ENCODE assay signal across 8 cellular contexts in the genomic region with DNA sequence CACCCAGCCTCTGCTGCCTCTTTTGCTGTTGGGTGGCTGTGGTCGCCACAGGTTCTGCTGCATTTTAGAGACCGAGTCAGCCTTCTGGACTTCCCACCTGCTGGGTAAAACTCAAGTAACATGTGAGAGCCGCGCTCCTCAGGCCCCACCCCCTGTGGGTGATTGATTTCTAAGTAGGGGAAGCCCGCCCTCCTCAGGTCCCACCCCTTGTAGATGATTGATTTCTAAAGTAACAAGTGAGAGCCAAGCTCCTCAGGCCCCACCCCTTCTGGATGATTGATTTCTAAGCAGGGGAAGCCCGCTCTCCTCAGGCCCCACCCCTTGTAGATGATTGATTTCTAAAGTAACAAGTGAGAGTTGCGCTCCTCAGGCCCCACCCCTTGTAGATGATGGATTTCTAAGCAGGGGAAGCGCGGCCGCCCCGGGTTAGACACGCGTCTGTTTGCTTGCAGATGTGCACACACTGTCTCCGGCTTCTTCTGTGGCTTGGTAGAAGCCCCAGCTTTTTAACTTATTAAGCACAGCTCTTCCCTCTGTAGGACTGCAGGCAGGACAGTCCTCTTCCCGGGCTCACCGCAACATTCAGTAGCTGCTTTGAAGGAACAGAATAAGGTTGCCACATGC.
DNase-seq lines count a peak whose midpoint lies in the region; ATAC-seq and TF ChIP-seq lines count a peak whose summit lies in the region.

No MANE protein-coding gene starts in this region.

- H3K9me3 ChIP-seq in BLaER1, result no peaks in the 10 kb centered on the region
- H3K9me3 ChIP-seq in lung (ENCODE audit: control insufficient read depth in 2 of 2, insufficient read depth in 1 of 2, low read length in 1 of 2), result no peaks in the 10 kb centered on the region

- TF ChIP-seq CTCF in lung (IDR thresholded peaks at IDR 0.05; ENCODE audit: control extremely low read depth, extremely low read depth), result no peak

- DNase-seq in NCI-H82 (lab: John Stamatoyannopoulos, UW) (peak; percentile 100), lung (ENCODE audit: low spot score) (peak; percentile 87)
- peak; percentile 89 for DNase-seq in activated CD4-positive, alpha-beta memory T cell treated with anti-CD3 and anti-CD28 coated beads, Interleukin-2, amount 10 ng/mL, durations not matched to agents 7 days and 5 days
- peak; percentile 91 for DNase-seq in effector CD8-positive, alpha-beta T cell (lab: John Stamatoyannopoulos, UW)
- peak; percentile 70 to 92 (median 89) for DNase-seq in stimulated activated CD4-positive, alpha-beta T cell treated with anti-CD3 and anti-CD28 coated beads, TNF-alpha, amount 100 ng/mL, for 4 hours (ENCODE audit: low read depth in 3 of 3)

- 0 to 3% methylated on average over 16 of the region's 16 CpGs for WGBS in lung, 2 donors

- H4K20me1 ChIP-seq in BLaER1, result no peaks in the 10 kb centered on the region

- peak overlapping the region; percentile 44 for H3K27ac Mint-ChIP-seq in activated CD4-positive, alpha-beta memory T cell treated with anti-CD3 and anti-CD28 coated beads, Interleukin-2, amount 10 ng/mL, durations not matched to agents 7 days and 5 days

- no peaks in the 10 kb centered on the region for H3K9me3 Mint-ChIP-seq in activated CD4-positive, alpha-beta memory T cell treated with anti-CD3 and anti-CD28 coated beads, Interleukin-2, amount 10 ng/mL, durations not matched to agents 7 days and 5 days

- H3K4me1 ChIP-seq in BLaER1 (peaks cover 15% of the 10 kb centered on the region), lung (ENCODE audit: control insufficient read depth in 2 of 2, insufficient read depth in 2 of 2, low read length in 2 of 2) (peaks cover 0 to 9% of the 10 kb centered on the region in 2 donors)

- H3K27ac ChIP-seq in BLaER1, result peak overlapping the region; percentile 63
- H3K27ac ChIP-seq in lung (ENCODE audit: low read depth in 1 of 2, low read length in 1 of 2), result no peak overlapping the region

- H3K36me3 ChIP-seq in BLaER1, result no peaks in the 10 kb centered on the region
- H3K36me3 ChIP-seq in lung (ENCODE audit: control insufficient read depth in 2 of 2, insufficient read depth in 2 of 2, low read length in 2 of 2), result no peaks in the 10 kb centered on the region

- H3K4me3 ChIP-seq in BLaER1 (peak overlapping the region; percentile 62), lung (no peak overlapping the region)

- POLR2A ChIA-PET in activated CD4-positive, alpha-beta memory T cell treated with anti-CD3 and anti-CD28 coated beads, Interleukin-2, amount 10 ng/mL, durations not matched to agents 7 days and 5 days (lab: Charles Lee), result interaction anchor here (1.0 to 1.3 kb wide), 2 partner anchors 25 to 97 kb away, joined by 5 to 6 read pairs; partner anchors contain the start of gene LSG1

- no peaks in the 10 kb centered on the region for H3K27me3 ChIP-seq in BLaER1
- H3K27me3 ChIP-seq in lung (ENCODE audit: control insufficient read depth, insufficient read depth), result no peaks in the 10 kb centered on the region

- H3K27me3 Mint-ChIP-seq in activated CD4-positive, alpha-beta memory T cell treated with anti-CD3 and anti-CD28 coated beads, Interleukin-2, amount 10 ng/mL, durations not matched to agents 7 days and 5 days, result peaks cover 29% of the 10 kb centered on the region

- CTCF ChIA-PET in activated CD4-positive, alpha-beta memory T cell treated with anti-CD3 and anti-CD28 coated beads, Interleukin-2, amount 10 ng/mL, durations not matched to agents 7 days and 5 days (lab: Charles Lee), result interaction anchor here (1.0 to 1.3 kb wide), 3 partner anchors 81 to 98 kb away, joined by 4 to 7 read pairs (median 6); no protein-coding TSS in a partner anchor

- no peaks in the 10 kb centered on the region for H3K36me3 Mint-ChIP-seq in activated CD4-positive, alpha-beta memory T cell treated with anti-CD3 and anti-CD28 coated beads, Interleukin-2, amount 10 ng/mL, durations not matched to agents 7 days and 5 days (ENCODE audit: low read depth)

- peak overlapping the region; percentile 92 for H3K4me2 ChIP-seq in BLaER1

- peaks cover 19% of the 10 kb centered on the region for H3K4me1 Mint-ChIP-seq in activated CD4-positive, alpha-beta memory T cell treated with anti-CD3 and anti-CD28 coated beads, Interleukin-2, amount 10 ng/mL, durations not matched to agents 7 days and 5 days

- ATAC-seq in GM19328 (IDR thresholded peaks at IDR 0.05; ENCODE audit: unreplicated experiment), result peak; percentile 99
- peak; percentile 91 for ATAC-seq in HG03469 (IDR thresholded peaks at IDR 0.05; ENCODE audit: unreplicated experiment)
- ATAC-seq in lung (ENCODE audit: insufficient read depth, low FRiP score), result peak; percentile 94

- peak overlapping the region; percentile 67 for H3K4me3 Mint-ChIP-seq in activated CD4-positive, alpha-beta memory T cell treated with anti-CD3 and anti-CD28 coated beads, Interleukin-2, amount 10 ng/mL, durations not matched to agents 7 days and 5 days

- peak overlapping the region; percentile 71 for H3K9ac ChIP-seq in BLaER1
